ENCODE assay signal across 1 cellular context in genomic region chr22:36838119-36839030, GRCh38.
TF ChIP-seq lines count a peak whose summit lies in the region.

No MANE protein-coding gene starts in this region.

TF ChIP-seq in HEK293, 187 proteins besides CTCF, POLR2A, EP300 and RAD21 (continued from another document):
- TF ChIP-seq ZBTB49 (tag by site-specific recombination; IDR thresholded peaks at IDR 0.05; ENCODE audit: low read depth) (no peak), ZNF26 (tag by site-specific recombination; IDR thresholded peaks at IDR 0.05) (no peak), WT1 (tag by site-specific recombination; IDR thresholded peaks at IDR 0.05) (no peak), ZBTB8A (tag by site-specific recombination; IDR thresholded peaks at IDR 0.05) (no peak), GLIS1 (tag by site-specific recombination; IDR thresholded peaks at IDR 0.05) (no peak), ZNF837 (tag by site-specific recombination; IDR thresholded peaks at IDR 0.05) (no peak), FEZF1 (tag by site-specific recombination; IDR thresholded peaks at IDR 0.05) (no peak), ZNF664 (tag by site-specific recombination; IDR thresholded peaks at IDR 0.05) (no peak), ZNF274 (IDR thresholded peaks at IDR 0.05; ENCODE audit: low read length) (no peak), ZNF274 (tag by site-specific recombination; IDR thresholded peaks at IDR 0.05; ENCODE audit: borderline replicate concordance) (no peak), ZSCAN18 (tag by site-specific recombination; IDR thresholded peaks at IDR 0.05) (no peak), ZNF600 (tag by site-specific recombination; IDR thresholded peaks at IDR 0.05) (no peak), ZBTB21 (tag by site-specific recombination; IDR thresholded peaks at IDR 0.05) (no peak), ZNF501 (tag by site-specific recombination; IDR thresholded peaks at IDR 0.05) (no peak), INSM2 (tag by site-specific recombination; IDR thresholded peaks at IDR 0.05) (no peak), ZSCAN4 (tag by site-specific recombination; IDR thresholded peaks at IDR 0.05) (peak; percentile 70), EGR2 (tag by site-specific recombination; IDR thresholded peaks at IDR 0.05; ENCODE audit: low read depth) (peak; percentile 73), ZNF621 (tag by site-specific recombination; IDR thresholded peaks at IDR 0.05) (peak; percentile 48; the same call in 1 of the 2 replicates), ZNF324 (tag by site-specific recombination; IDR thresholded peaks at IDR 0.05) (no peak), ZNF521 (tag by site-specific recombination; IDR thresholded peaks at IDR 0.05) (no peak), ZNF707 (tag by site-specific recombination; IDR thresholded peaks at IDR 0.05) (peak; percentile 26; the same call in 1 of the 2 replicates), ZNF311 (tag by site-specific recombination; IDR thresholded peaks at IDR 0.05; ENCODE audit: borderline replicate concordance) (no peak), ZNF23 (tag by site-specific recombination; IDR thresholded peaks at IDR 0.05; ENCODE audit: borderline replicate concordance) (no peak), ZNF16 (tag by site-specific recombination; IDR thresholded peaks at IDR 0.05; ENCODE audit: low read depth) (no peak), ZBTB44 (tag by site-specific recombination; IDR thresholded peaks at IDR 0.05) (no peak), ZNF133 (tag by site-specific recombination; IDR thresholded peaks at IDR 0.05) (0 out of 2 replicates have a peak, but pooled peaks have one; percentile 15), HOXD13 (CRISPR knock-in tag; IDR thresholded peaks at IDR 0.05; ENCODE audit: borderline replicate concordance) (no peak), ZNF426 (tag by site-specific recombination; IDR thresholded peaks at IDR 0.05) (no peak), HIC1 (tag by site-specific recombination; IDR thresholded peaks at IDR 0.05) (no peak), AEBP2 (tag by site-specific recombination; IDR thresholded peaks at IDR 0.05; ENCODE audit: borderline replicate concordance) (no peak), ZIC2 (tag by site-specific recombination; IDR thresholded peaks at IDR 0.05) (no peak)
